Comparison of ENCODE assay signal across 17 cellular contexts in genomic region chr1:94803106-94803505, GRCh38. TPM values are rescaled to one million over a fixed set of nuclear protein-coding genes. Genes with fewer than 3 reads are reported as not detected.
DNase-seq lines count a peak whose midpoint lies in the region; ATAC-seq and TF ChIP-seq lines count a peak whose summit lies in the region.
"Had no signal": no experiment of that assay in that cellular context is flagged by ENCODE, and none has a peak within 500 bp of the region (broad histone marks: within the 10 kb centered on the region; RNA-seq: fewer than 3 reads in every experiment).

No MANE protein-coding gene starts in this region.

- H3K27ac ChIP-seq in breast epithelium (peak overlapping the region; percentile 79 to 83), caudate nucleus (ENCODE audit: low read depth, low read length) (peak overlapping the region; percentile 92), mucosa of rectum (ENCODE audit: low read depth in 2 of 2, low read length in 2 of 2) (peak overlapping the region; percentile 61 to 70), temporal lobe (ENCODE audit: low read depth, low read length) (peak overlapping the region; percentile 94), upper lobe of right lung (no peak overlapping the region)

- H3K27ac Mint-ChIP-seq in MCF 10A (ENCODE audit: low read depth, unreplicated experiment), result no peak overlapping the region
- H3K27ac Mint-ChIP-seq: activated CD4-positive, alpha-beta memory T cell treated with anti-CD3 and anti-CD28 coated beads for 36 hours; activated naive CD4-positive, alpha-beta T cell treated with anti-CD3 and anti-CD28 coated beads, Interleukin-2, amount 50 U/mL, for 24 hours; activated T-cell treated with anti-CD3 and anti-CD28 coated beads, Interleukin-2, amount 50 U/mL, for 24 hours; T-cell had no signal

- no peak for TF ChIP-seq POLR2A in breast epithelium (IDR thresholded peaks at IDR 0.05)

- H3K27me3 Mint-ChIP-seq in MCF 10A (ENCODE audit: insufficient read depth, unreplicated experiment), result no peaks in the 10 kb centered on the region
- H3K27me3 Mint-ChIP-seq: type B pancreatic cell had no signal

- H3K9me3 ChIP-seq in breast epithelium, result no peaks in the 10 kb centered on the region
- no peaks in the 10 kb centered on the region for H3K9me3 ChIP-seq in mucosa of rectum (ENCODE audit: control insufficient read depth in 2 of 2, low read length in 2 of 2)
- H3K9me3 ChIP-seq in upper lobe of right lung, result no peaks in the 10 kb centered on the region

- H3K4me3 ChIP-seq in breast epithelium (no peak overlapping the region), mucosa of rectum (ENCODE audit: low read length in 2 of 2) (no peak overlapping the region), upper lobe of right lung (no peak overlapping the region)

- H3K27me3 ChIP-seq in breast epithelium (no peaks in the 10 kb centered on the region), mucosa of rectum (ENCODE audit: control insufficient read depth in 2 of 2, insufficient read depth in 2 of 2, low read length in 2 of 2) (no peaks in the 10 kb centered on the region), upper lobe of right lung (no peaks in the 10 kb centered on the region)

- no peak for DNase-seq in breast epithelium (ENCODE audit: low spot score in 2 of 2)
- no peak for DNase-seq in MCF 10A (ENCODE audit: unreplicated experiment)
- DNase-seq in caudate nucleus (lab: John Stamatoyannopoulos, UW), result peak in 1 of 61 donors; percentile 17
- no peak for DNase-seq in upper lobe of right lung
- no peak for DNase-seq in T-helper 1 cell
- DNase-seq in occipital lobe (lab: John Stamatoyannopoulos, UW), result no peak
- DNase-seq: activated CD4-positive, alpha-beta memory T cell treated with anti-CD3 and anti-CD28 coated beads for 36 hours; activated T-cell treated with anti-CD3 and anti-CD28 coated beads, Interleukin-2, amount 50 U/mL, for 24 hours; DMS153; KBM-7; NCI-H1417; T-cell had no signal

- TF ChIP-seq CTCF in breast epithelium (IDR thresholded peaks at IDR 0.05), result no peak
- no peak for TF ChIP-seq CTCF in MCF 10A (IDR thresholded peaks at IDR 0.05; ENCODE audit: unreplicated experiment)
- no peak for TF ChIP-seq CTCF in upper lobe of right lung (IDR thresholded peaks at IDR 0.05)

- peaks cover 0 to 6% of the 10 kb centered on the region in 2 donors for H3K4me1 ChIP-seq in breast epithelium
- H3K4me1 ChIP-seq in mucosa of rectum (ENCODE audit: control insufficient read depth in 2 of 2, insufficient read depth in 2 of 2, low read length in 2 of 2), result peaks cover 31 to 42% of the 10 kb centered on the region in 2 donors
- peaks cover 34% of the 10 kb centered on the region for H3K4me1 ChIP-seq in upper lobe of right lung

- POLR2A ChIA-PET in MCF 10A (lab: Yijun Ruan, JAX), result interaction anchor here (1.3 kb wide), 1 partner anchor 276 kb away, joined by 6 read pairs; no protein-coding TSS in a partner anchor

- H3K9ac ChIP-seq in mucosa of rectum (ENCODE audit: low read depth in 1 of 2, low read length in 2 of 2), result no peak overlapping the region

- no peaks in the 10 kb centered on the region for H3K36me3 Mint-ChIP-seq in MCF 10A (ENCODE audit: insufficient read depth, unreplicated experiment)
- H3K36me3 Mint-ChIP-seq: activated CD4-positive, alpha-beta memory T cell treated with anti-CD3 and anti-CD28 coated beads for 36 hours; activated naive CD4-positive, alpha-beta T cell treated with anti-CD3 and anti-CD28 coated beads, Interleukin-2, amount 50 U/mL, for 24 hours; T-cell; type B pancreatic cell had no signal

- H3K9me3 Mint-ChIP-seq in MCF 10A (ENCODE audit: unreplicated experiment), result no peaks in the 10 kb centered on the region
- H3K9me3 Mint-ChIP-seq: activated CD4-positive, alpha-beta memory T cell treated with anti-CD3 and anti-CD28 coated beads for 36 hours; activated naive CD4-positive, alpha-beta T cell treated with anti-CD3 and anti-CD28 coated beads, Interleukin-2, amount 50 U/mL, for 24 hours; activated T-cell treated with anti-CD3 and anti-CD28 coated beads, Interleukin-2, amount 50 U/mL, for 24 hours; T-cell; type B pancreatic cell had no signal

- ATAC-seq in upper lobe of right lung, result no peak
- ATAC-seq: T-cell had no signal

- BruUV-seq in MCF 10A (replicated peaks; lab: Mats Ljungman, UMichigan), result no TSS peak

- H3K36me3 ChIP-seq in breast epithelium (no peaks in the 10 kb centered on the region), mucosa of rectum (ENCODE audit: control insufficient read depth in 2 of 2, insufficient read depth in 2 of 2, low read length in 2 of 2) (no peaks in the 10 kb centered on the region), upper lobe of right lung (no peaks in the 10 kb centered on the region)

- CTCF ChIA-PET in MCF 10A (lab: Yijun Ruan, JAX), result interaction anchor here (0.6 to 9.5 kb wide), 22 partner anchors 9 to 777 kb away, joined by 3 to 457 read pairs (median 4); no protein-coding TSS in a partner anchor

- intact Hi-C loops in breast epithelium (cut with DNase I; ENCODE audit: low total_unique reads), result loop anchor here (5.0 kb wide), 1 partner anchor 331 kb away; no protein-coding TSS in a partner anchor
- intact Hi-C loops in MCF 10A (cut with micrococcal nuclease), result loop anchor here (2.0 to 5.0 kb wide), 5 partner anchors 61 to 466 kb away; no protein-coding TSS in a partner anchor
- intact Hi-C loops in upper lobe of right lung (cut with DNase I), result no loop called here

- H3K4me1 Mint-ChIP-seq in MCF 10A (ENCODE audit: insufficient read depth, unreplicated experiment), result peaks cover 24% of the 10 kb centered on the region

- no peak overlapping the region for H3K4me3 Mint-ChIP-seq in MCF 10A (ENCODE audit: unreplicated experiment)
- H3K4me3 Mint-ChIP-seq: activated CD4-positive, alpha-beta memory T cell treated with anti-CD3 and anti-CD28 coated beads for 36 hours; activated naive CD4-positive, alpha-beta T cell treated with anti-CD3 and anti-CD28 coated beads, Interleukin-2, amount 50 U/mL, for 24 hours; activated T-cell treated with anti-CD3 and anti-CD28 coated beads, Interleukin-2, amount 50 U/mL, for 24 hours; T-cell had no signal

RNA-seq across cellular contexts. Expression of gene SLC44A3, which starts 17.1 kb away (rescaled TPM):
- 10 to 100 TPM in 2 of 3 donors, 1 to 10 TPM in 1; 2.1 to 12.6 (median 10.5) TPM for total RNA-seq in breast epithelium
- total RNA-seq in MCF 10A (2022), result 0.83 and 2.8 TPM in 2 replicates
- 1.7 TPM for total RNA-seq in temporal lobe
- 31.6 TPM for total RNA-seq in upper lobe of right lung
- 2.2 TPM for total RNA-seq in occipital lobe
- total RNA-seq: A172 had no signal
